8 cellular contexts compared by ENCODE assay signal in the genomic region with DNA sequence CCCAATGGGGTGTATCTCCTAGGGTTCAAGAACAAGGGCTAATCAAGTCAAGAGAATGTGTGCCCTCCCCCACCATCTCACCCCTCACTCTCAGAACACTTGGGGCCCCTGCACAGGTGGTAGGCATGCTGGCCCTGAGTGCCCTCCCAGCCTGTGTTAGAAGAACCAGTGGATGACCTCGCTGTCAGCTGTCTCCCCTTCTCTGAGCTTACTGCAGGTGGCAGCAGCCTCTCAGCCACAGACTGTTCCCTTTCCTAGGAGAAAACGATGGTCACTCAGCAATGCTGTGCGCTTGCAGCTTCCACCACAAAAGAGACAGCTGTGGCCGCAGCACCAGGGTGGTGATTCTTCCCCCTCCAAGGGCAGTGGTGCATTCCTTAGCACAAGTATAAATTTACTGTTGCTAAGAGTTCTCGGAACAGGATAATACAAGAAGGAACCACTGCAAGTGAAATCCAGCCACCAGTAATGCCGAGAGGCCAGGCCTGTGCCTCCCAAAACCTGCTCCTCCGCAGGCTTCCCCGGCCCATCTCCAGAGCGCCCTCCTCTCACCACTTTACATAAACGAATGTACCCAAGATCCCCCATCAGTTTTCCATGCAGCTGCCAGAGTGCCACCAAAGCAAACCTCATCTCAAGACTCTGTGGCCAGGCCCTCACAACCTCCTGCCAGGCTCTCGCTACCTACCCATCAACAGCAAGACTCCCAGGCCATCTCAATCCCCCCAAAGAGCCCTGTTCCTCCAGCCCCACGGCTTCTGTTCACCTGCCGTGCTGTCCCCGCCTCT. TPM values are rescaled to one million over a fixed set of nuclear protein-coding genes. Genes with fewer than 3 reads are reported as not detected.
A peak's percentile ranks its signal among the peaks of the same experiment; 100 is the strongest.
DNase-seq lines count a peak whose midpoint lies in the region; TF ChIP-seq lines count a peak whose summit lies in the region.

No MANE protein-coding gene starts in this region.

- intact Hi-C loops in esophagus squamous epithelium (cut with DNase I) = no loop called here

- H3K9ac ChIP-seq in mucosa of stomach (ENCODE audit: low read length) (peak overlapping the region; percentile 26), stomach smooth muscle (ENCODE audit: low read length in 2 of 2) (peak overlapping the region; percentile 75 to 79)

- no peak for TF ChIP-seq POLR2A in esophagus squamous epithelium (IDR thresholded peaks at IDR 0.05)

- H3K27ac ChIP-seq in esophagus squamous epithelium (peak overlapping the region in 2 of 4 donors; percentile 71 to 80), stomach smooth muscle (ENCODE audit: low read length) (peak overlapping the region; percentile 94)

- TF ChIP-seq CTCF in esophagus squamous epithelium (IDR thresholded peaks at IDR 0.05) = peak in 5 of 6 experiments; percentile 63 to 77 (median 68)

- 45 to 56% methylated on average over 11 to 12 of the region's 14 CpGs for WGBS in esophagus squamous epithelium, 2 donors

- DNase-seq in CMK (ENCODE audit: low read depth) = peak; percentile 46
- peak; percentile 74 to 81 for DNase-seq in HAP-1 (ENCODE audit: low spot score in 2 of 2)
- peak; percentile 70 for DNase-seq in NCI-H460 (ENCODE audit: extremely low read depth, low read depth)
- peak; percentile 43 for DNase-seq in activated T-cell treated with anti-CD3 and anti-CD28 coated beads, Interleukin-2, amount 50 U/mL, for 1 hour
- no peak for DNase-seq in esophagus squamous epithelium (lab: John Stamatoyannopoulos, UW)
- DNase-seq in effector CD8-positive, alpha-beta T cell (lab: John Stamatoyannopoulos, UW) = no peak

- H3K4me1 ChIP-seq in HAP-1 (peaks cover 33% of the 10 kb centered on the region), esophagus squamous epithelium (peaks cover 5 to 33% (median 10%) of the 10 kb centered on the region in 3 donors), mucosa of stomach (ENCODE audit: control insufficient read depth, insufficient read depth, low read length) (peaks cover 33% of the 10 kb centered on the region), stomach smooth muscle (ENCODE audit: control insufficient read depth, insufficient read depth, low read length) (peaks cover 28% of the 10 kb centered on the region)

- H3K9me3 ChIP-seq in HAP-1 = no peaks in the 10 kb centered on the region
- no peaks in the 10 kb centered on the region for H3K9me3 ChIP-seq in esophagus squamous epithelium
- H3K9me3 ChIP-seq in mucosa of stomach (ENCODE audit: control insufficient read depth, low read length) = no peaks in the 10 kb centered on the region
- H3K9me3 ChIP-seq in stomach smooth muscle (ENCODE audit: control insufficient read depth in 2 of 2, low read length in 2 of 2) = no peaks in the 10 kb centered on the region

- peak overlapping the region; percentile 42 for H3K4me3 ChIP-seq in HAP-1
- H3K4me3 ChIP-seq in esophagus squamous epithelium = peak overlapping the region in 3 of 4 donors; percentile 35 to 67 (median 53)
- H3K4me3 ChIP-seq in mucosa of stomach (ENCODE audit: low read length) = no peak overlapping the region
- H3K4me3 ChIP-seq in stomach smooth muscle (ENCODE audit: low read length in 2 of 2) = peak overlapping the region; percentile 57 to 83

- in situ Hi-C loops in HAP-1 (cut with MboI; ENCODE audit: low sequenced_read_pairs) = loop anchor here (10.0 kb wide), 1 partner anchor 406 kb away; no protein-coding TSS in a partner anchor

- H3K36me3 ChIP-seq in HAP-1 (replicated peaks) (no peaks in the 10 kb centered on the region), esophagus squamous epithelium (no peaks in the 10 kb centered on the region), mucosa of stomach (ENCODE audit: control insufficient read depth, insufficient read depth, low read length) (no peaks in the 10 kb centered on the region), stomach smooth muscle (ENCODE audit: control insufficient read depth in 2 of 2, insufficient read depth in 2 of 2, low read length in 2 of 2) (no peaks in the 10 kb centered on the region)

- H3K27me3 ChIP-seq in HAP-1 (ENCODE audit: low read depth) (no peaks in the 10 kb centered on the region), esophagus squamous epithelium (peaks cover 0 to 68% (median 0%) of the 10 kb centered on the region in 4 donors), mucosa of stomach (ENCODE audit: control insufficient read depth, insufficient read depth, low read length) (peaks cover 5% of the 10 kb centered on the region), stomach smooth muscle (ENCODE audit: control insufficient read depth in 1 of 2, insufficient read depth in 2 of 2, low read length in 2 of 2) (no peaks in the 10 kb centered on the region)

RNA-seq across cellular contexts. Expression of a gene that starts 0.9 kb away (rescaled TPM):
- total RNA-seq in NCI-H460 (2014; rRNA removed; shearing (Covaris generic)) = 0.43 and 0.52 TPM in 2 replicates
- 2.2 and 2.7 TPM in 2 replicates for polyA plus RNA-seq in NCI-H460 (2014; cell fraction: nucleus; rRNA removed)
- 10 to 100 TPM in 1 of 4 donors, 1 to 10 TPM in 2, under 1 TPM in 1; 0.76 to 11.3 (median 4.0) TPM for total RNA-seq in esophagus squamous epithelium

RNA-seq across cellular contexts. Expression of a gene that starts 59.9 kb away (rescaled TPM):
- total RNA-seq in NCI-H460 (2014; rRNA removed; shearing (Covaris generic)) = 0.20 and 0.32 TPM in 2 replicates
- polyA plus RNA-seq in NCI-H460 (2014; cell fraction: nucleus; rRNA removed) = 0.13 and 0.81 TPM in 2 replicates
- 1 to 10 TPM in 1 of 4 donors, under 1 TPM in 3; 0.08 to 1.5 (median 0.20) TPM for total RNA-seq in esophagus squamous epithelium

Comparison
In these comparisons a context has a peak if more than half of its experiments do, and no peak if none do; other contexts are left out.
1. DNase-seq: peak in CMK (single experiment), HAP-1 (2 of 2), NCI-H460 (single experiment) and activated T-cell treated with anti-CD3 and anti-CD28 coated beads, Interleukin-2, amount 50 U/mL, for 1 hour (single experiment); none in esophagus squamous epithelium (single experiment) and effector CD8-positive, alpha-beta T cell (single experiment).